ENCODE assay signal across 1 cellular context in the genomic region with DNA sequence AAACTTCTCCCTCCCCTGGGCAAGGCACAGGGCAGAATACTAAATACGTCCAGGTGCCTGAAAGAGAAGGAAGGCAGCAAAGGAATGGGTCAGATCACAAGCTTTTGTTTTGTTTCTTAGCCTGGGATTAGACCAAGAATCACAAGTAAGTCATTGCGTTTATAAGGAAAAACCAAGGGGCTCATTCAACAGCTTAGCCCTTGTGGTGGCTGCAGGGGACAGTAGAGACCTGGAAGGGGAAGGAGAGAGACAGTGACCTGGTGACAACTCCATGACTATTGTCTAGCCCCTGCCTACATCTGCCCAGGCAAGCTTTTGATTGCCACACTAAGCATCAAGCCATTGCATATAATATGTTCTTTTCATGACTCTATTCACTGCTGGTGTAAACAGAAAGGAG.
TF ChIP-seq lines count a peak whose summit lies in the region.

No MANE protein-coding gene starts in this region.

TF ChIP-seq in H1, 55 proteins besides CTCF, POLR2A, EP300 and RAD21:
- TF ChIP-seq TAF7 (optimal IDR thresholded peaks at IDR 0.05; ENCODE audit: borderline replicate concordance, low read depth, low read length), result no peak
- TF ChIP-seq ASH2L (IDR thresholded peaks at IDR 0.05; ENCODE audit: low read length), result no peak
- TF ChIP-seq CEBPB (IDR thresholded peaks at IDR 0.05; ENCODE audit: low read depth, low read length), result no peak
- TF ChIP-seq SRF (IDR thresholded peaks at IDR 0.05; ENCODE audit: low read depth, low read length), result no peak
- TF ChIP-seq, protein P1, sequence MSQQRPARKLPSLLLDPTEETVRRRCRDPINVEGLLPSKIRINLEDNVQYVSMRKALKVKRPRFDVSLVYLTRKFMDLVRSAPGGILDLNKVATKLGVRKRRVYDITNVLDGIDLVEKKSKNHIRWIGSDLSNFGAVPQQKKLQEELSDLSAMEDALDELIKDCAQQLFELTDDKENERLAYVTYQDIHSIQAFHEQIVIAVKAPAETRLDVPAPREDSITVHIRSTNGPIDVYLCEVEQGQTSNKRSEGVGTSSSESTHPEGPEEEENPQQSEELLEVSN (IDR thresholded peaks at IDR 0.05), result no peak
- TF ChIP-seq TEAD4 (IDR thresholded peaks at IDR 0.05; ENCODE audit: low read depth, low read length), result no peak
- no peak for TF ChIP-seq BACH1 (IDR thresholded peaks at IDR 0.05; ENCODE audit: low read length)
- TF ChIP-seq POLR2AphosphoS5 (IDR thresholded peaks at IDR 0.05; ENCODE audit: low read depth, low read length), result no peak
- no peak for TF ChIP-seq CBX8 (IDR thresholded peaks at IDR 0.05; ENCODE audit: borderline replicate concordance, low read depth, low read length)
- no peak for TF ChIP-seq CREB1 (IDR thresholded peaks at IDR 0.05)
- TF ChIP-seq TBP (IDR thresholded peaks at IDR 0.05; ENCODE audit: low read depth, low read length), result no peak
- TF ChIP-seq BCL11A (IDR thresholded peaks at IDR 0.05; ENCODE audit: low read depth in 2 of 2, low read length in 2 of 2), result no peak
- TF ChIP-seq PHF8 (conservative IDR thresholded peaks at IDR 0.05; ENCODE audit: low read depth, low read length), result no peak
- TF ChIP-seq, protein P2, sequence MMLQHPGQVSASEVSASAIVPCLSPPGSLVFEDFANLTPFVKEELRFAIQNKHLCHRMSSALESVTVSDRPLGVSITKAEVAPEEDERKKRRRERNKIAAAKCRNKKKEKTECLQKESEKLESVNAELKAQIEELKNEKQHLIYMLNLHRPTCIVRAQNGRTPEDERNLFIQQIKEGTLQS (IDR thresholded peaks at IDR 0.05; ENCODE audit: insufficient read depth, low read depth, low read length), result no peak
- no peak for TF ChIP-seq SIX5 (IDR thresholded peaks at IDR 0.05; ENCODE audit: low read depth, low read length)
- no peak for TF ChIP-seq FOSL1 (IDR thresholded peaks at IDR 0.05; ENCODE audit: insufficient read depth, low read depth, low read length)
- no peak for TF ChIP-seq HDAC2 (IDR thresholded peaks at IDR 0.05; ENCODE audit: borderline replicate concordance in 1 of 2, low read depth in 2 of 2, low read length in 2 of 2)
- TF ChIP-seq POU5F1 (IDR thresholded peaks at IDR 0.05; ENCODE audit: low read depth, low read length), result no peak
- TF ChIP-seq RNF2 (IDR thresholded peaks at IDR 0.05; ENCODE audit: borderline replicate concordance, low read depth, low read length, missing control alignments, poor library complexity, severe bottlenecking), result no peak
- no peak for TF ChIP-seq EZH2 (IDR thresholded peaks at IDR 0.05; ENCODE audit: low read depth, low read length, severe bottlenecking)
